22 cellular contexts compared by ENCODE assay signal in the genomic region with DNA sequence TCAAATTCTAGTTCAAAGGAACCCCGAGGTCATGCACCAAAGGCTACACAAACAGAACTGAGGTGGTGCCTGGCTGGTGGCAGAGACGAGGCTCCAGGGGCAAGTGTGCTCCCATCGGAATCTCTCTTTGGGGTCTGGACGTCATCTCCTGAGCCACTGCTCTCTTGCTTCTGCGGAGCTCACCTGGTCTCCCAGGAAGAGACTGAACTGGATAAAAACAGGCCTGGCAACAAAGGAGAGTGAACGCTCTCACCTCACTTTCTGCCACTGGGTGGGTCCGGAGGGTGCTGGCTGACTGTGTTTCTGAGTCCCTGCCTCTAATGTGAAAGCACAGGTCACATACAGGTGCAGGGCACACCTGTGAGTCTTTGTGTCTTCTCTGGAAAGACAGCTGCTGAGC. TPM values are rescaled to one million over a fixed set of nuclear protein-coding genes. Genes with fewer than 3 reads are reported as not detected.
DNase-seq lines count a peak whose midpoint lies in the region; ATAC-seq, FAIRE-seq and TF ChIP-seq lines count a peak whose summit lies in the region.
"Had no signal": no experiment of that assay in that cellular context is flagged by ENCODE, and none has a peak within 500 bp of the region (broad histone marks: within the 10 kb centered on the region; RNA-seq: fewer than 3 reads in every experiment).

No MANE protein-coding gene starts in this region.

- H3K27me3 ChIP-seq in right atrium auricular region (no peaks in the 10 kb centered on the region), heart right ventricle (peaks cover 0 to 7% (median 0%) of the 10 kb centered on the region in 7 donors)

- no peaks in the 10 kb centered on the region for H3K36me3 Mint-ChIP-seq in activated T-cell treated with anti-CD3 and anti-CD28 coated beads, Interleukin-2, amount 50 U/mL, for 24 hours (ENCODE audit: low read depth)
- H3K36me3 Mint-ChIP-seq: CD4-positive, CD25-positive, alpha-beta regulatory T cell had no signal

- H3K4me1 ChIP-seq in right atrium auricular region = no peaks in the 10 kb centered on the region
- H3K4me1 ChIP-seq in heart right ventricle = peaks cover 0 to 6% (median 0%) of the 10 kb centered on the region in 9 donors

- no peaks in the 10 kb centered on the region for H3K36me3 ChIP-seq in right atrium auricular region
- H3K36me3 ChIP-seq in heart right ventricle = no peaks in the 10 kb centered on the region

- WGBS in heart right ventricle, 2 donors = 73 to 90% methylated on average over 7 of the region's 7 CpGs

- H3K4me1 Mint-ChIP-seq in activated T-cell treated with anti-CD3 and anti-CD28 coated beads, Interleukin-2, amount 50 U/mL, for 24 hours (ENCODE audit: low read depth) = peaks cover 2% of the 10 kb centered on the region
- H3K4me1 Mint-ChIP-seq: CD4-positive, CD25-positive, alpha-beta regulatory T cell had no signal

- intact Hi-C loops in heart right ventricle (cut with DNase I) = no loop called here

- FAIRE-seq in GM12891 (lab: Jason Lieb, UNC) = no peak
- FAIRE-seq: GM19239 had no signal

- H3K27ac ChIP-seq in right atrium auricular region = no peak overlapping the region
- no peak overlapping the region for H3K27ac ChIP-seq in heart right ventricle

- no peak overlapping the region for H3K27ac Mint-ChIP-seq in activated T-cell treated with anti-CD3 and anti-CD28 coated beads, Interleukin-2, amount 50 U/mL, for 24 hours
- H3K27ac Mint-ChIP-seq: CD4-positive, CD25-positive, alpha-beta regulatory T cell had no signal

- no peak overlapping the region for H3K4me3 Mint-ChIP-seq in activated T-cell treated with anti-CD3 and anti-CD28 coated beads, Interleukin-2, amount 50 U/mL, for 24 hours
- H3K4me3 Mint-ChIP-seq: CD4-positive, CD25-positive, alpha-beta regulatory T cell had no signal

- peak; percentile 14 for DNase-seq in activated T-cell treated with anti-CD3 and anti-CD28 coated beads, Interleukin-2, amount 50 U/mL, for 24 hours
- DNase-seq in activated T-cell treated with anti-CD3 and anti-CD28 coated beads for 4 hours = no peak
- peak; percentile 18 for DNase-seq in right atrium auricular region (ENCODE audit: low spot score)
- DNase-seq in heart right ventricle = no peak
- DNase-seq in islet precursor cell = peak; percentile 45
- no peak for DNase-seq in medulla oblongata (ENCODE audit: extremely low spot score)
- DNase-seq in GM12891 (ENCODE audit: insufficient read length, low spot score) = no peak
- DNase-seq: CD4-positive, CD25-positive, alpha-beta regulatory T cell; DMS153; DND-41; NCI-H1092; NCI-H1417 treated with DMSO at 0.1 percent for 48 hours; NCI-H1694 treated with DMSO at 0.1 percent for 48 hours; NCI-H2081; NCI-H2171; NCI-H226; NCI-H510A; NCI-H69 had no signal

- peaks cover 6% of the 10 kb centered on the region for H3K9me3 Mint-ChIP-seq in activated T-cell treated with anti-CD3 and anti-CD28 coated beads, Interleukin-2, amount 50 U/mL, for 24 hours
- H3K9me3 Mint-ChIP-seq: CD4-positive, CD25-positive, alpha-beta regulatory T cell had no signal

- H3K27me3 Mint-ChIP-seq in activated T-cell treated with anti-CD3 and anti-CD28 coated beads, Interleukin-2, amount 50 U/mL, for 24 hours = peaks cover 20% of the 10 kb centered on the region

- TF ChIP-seq CTCF in right atrium auricular region (IDR thresholded peaks at IDR 0.05) (no peak), heart right ventricle (IDR thresholded peaks at IDR 0.05) (no peak)

- no peak for ATAC-seq in heart right ventricle

- H3K9me3 ChIP-seq in right atrium auricular region (no peaks in the 10 kb centered on the region), heart right ventricle (peaks cover 0 to 5% (median 0%) of the 10 kb centered on the region in 11 donors)

- no peak overlapping the region for H3K4me3 ChIP-seq in right atrium auricular region
- H3K4me3 ChIP-seq in heart right ventricle = no peak overlapping the region

- no peak for TF ChIP-seq POLR2A in GM12891 (IDR thresholded peaks at IDR 0.05; ENCODE audit: low read depth, low read length)

TF ChIP-seq in GM12891, 5 proteins besides CTCF, POLR2A, EP300 and RAD21:
- no peak for TF ChIP-seq PAX5 (IDR thresholded peaks at IDR 0.05; ENCODE audit: insufficient read depth, low read length, severe bottlenecking)
- TF ChIP-seq TAF1 (IDR thresholded peaks at IDR 0.05; ENCODE audit: low read depth, low read length) = no peak
- no peak for TF ChIP-seq POU2F2 (IDR thresholded peaks at IDR 0.05; ENCODE audit: low read depth, low read length)
TF ChIP-seq in GM12891: peak in this region for 0.

RNA-seq across cellular contexts. Expression of a gene that starts 22.4 kb away (rescaled TPM):
- total RNA-seq in right atrium auricular region (10 to 100 TPM in 1 of 2 donors, 1 to 10 TPM in 1; 3.8 to 13.4 TPM), heart right ventricle (10 to 100 TPM; 11.4 to 30.6 (median 19.4) TPM)
- polyA plus RNA-seq in heart right ventricle = 10 to 100 TPM in 1 of 2 donors, 1 to 10 TPM in 1; 3.0 to 20.9 TPM
- not detected for polyA plus RNA-seq in GM12891 (2012; ENCODE audit: low read depth, missing spikeins)
- total RNA-seq: A172; CD4-positive, CD25-positive, alpha-beta regulatory T cell; HT-29 had no signal
- polyA plus RNA-seq: BJ; CD4-positive, CD25-positive, alpha-beta regulatory T cell had no signal

Comparison
In these comparisons a context has a peak if more than half of its experiments do, and no peak if none do; other contexts are left out.
1. DNase-seq: peak in activated T-cell treated with anti-CD3 and anti-CD28 coated beads, Interleukin-2, amount 50 U/mL, for 24 hours (single experiment), right atrium auricular region (single experiment) and islet precursor cell (single experiment); none in activated T-cell treated with anti-CD3 and anti-CD28 coated beads for 4 hours (single experiment), heart right ventricle (0 of 2), medulla oblongata (single experiment) and GM12891 (single experiment).